Comparison of ENCODE assay signal across 6 cellular contexts in genomic region chr12:9876120-9876519, GRCh38. TPM values are rescaled to one million over a fixed set of nuclear protein-coding genes. Genes with fewer than 3 reads are reported as not detected.
"Had no signal": no experiment of that assay in that cellular context is flagged by ENCODE, and none has a peak within 500 bp of the region (broad histone marks: within the 10 kb centered on the region; RNA-seq: fewer than 3 reads in every experiment).

No MANE protein-coding gene starts in this region.

RNA-seq across cellular contexts. Expression of gene KLRF2, which starts 5.2 kb away (rescaled TPM):
- total RNA-seq: HepG2, HT-29, HT1080, IMR-90, K562 had no signal
- polyA plus RNA-seq: HepG2, IgD-negative memory B cell, IMR-90, K562 had no signal

RNA-seq across cellular contexts. Expression of gene CLEC2B, which starts 7.0 kb away (rescaled TPM):
- total RNA-seq: HepG2, HT-29 had no signal
- polyA plus RNA-seq: HepG2 had no signal

RNA-seq across cellular contexts. Expression of gene KLRF1, which starts 48.8 kb away (rescaled TPM):
- total RNA-seq: HepG2, HT-29, HT1080, IMR-90 had no signal
- polyA plus RNA-seq: HepG2, IMR-90 had no signal

RNA-seq across cellular contexts. Expression of gene CLEC2A, which starts 56.0 kb away (rescaled TPM):
- total RNA-seq: HepG2, HT-29, HT1080, IMR-90, K562 had no signal
- polyA plus RNA-seq: HepG2, IgD-negative memory B cell, IMR-90, K562 had no signal
